Comparison of ENCODE assay signal across 1 cellular context in the genomic region with DNA sequence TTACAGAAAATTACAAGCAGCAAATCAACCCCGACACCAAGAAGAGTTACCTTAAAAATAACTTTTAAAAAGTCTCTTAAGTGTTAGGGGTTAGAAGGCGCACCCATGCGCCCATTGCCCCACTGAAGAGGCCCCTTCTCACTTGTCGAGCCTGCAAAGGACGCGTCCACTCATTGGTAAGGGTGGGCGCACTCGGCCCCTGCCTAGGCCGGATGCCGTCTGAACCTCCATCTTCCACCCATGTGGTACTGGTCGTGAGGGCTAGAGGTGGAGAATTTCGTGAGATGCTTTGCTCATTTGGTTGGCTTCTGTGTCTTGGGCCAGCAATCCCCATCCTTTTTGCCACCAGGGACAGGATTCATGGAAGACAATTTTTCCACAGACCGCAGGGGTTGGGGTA.
TF ChIP-seq lines count a peak whose summit lies in the region.

No MANE protein-coding gene starts in this region.

TF ChIP-seq in HepG2, 621 proteins besides CTCF, POLR2A, EP300 and RAD21:
- TF ChIP-seq ZNF160 (CRISPR knock-in tag; IDR thresholded peaks at IDR 0.05): no peak
- no peak for TF ChIP-seq ATAD3A (CRISPR knock-in tag; IDR thresholded peaks at IDR 0.05)
- TF ChIP-seq POLR2AphosphoS5 (IDR thresholded peaks at IDR 0.05; ENCODE audit: low read depth, low read length): no peak
- TF ChIP-seq, protein P1, sequence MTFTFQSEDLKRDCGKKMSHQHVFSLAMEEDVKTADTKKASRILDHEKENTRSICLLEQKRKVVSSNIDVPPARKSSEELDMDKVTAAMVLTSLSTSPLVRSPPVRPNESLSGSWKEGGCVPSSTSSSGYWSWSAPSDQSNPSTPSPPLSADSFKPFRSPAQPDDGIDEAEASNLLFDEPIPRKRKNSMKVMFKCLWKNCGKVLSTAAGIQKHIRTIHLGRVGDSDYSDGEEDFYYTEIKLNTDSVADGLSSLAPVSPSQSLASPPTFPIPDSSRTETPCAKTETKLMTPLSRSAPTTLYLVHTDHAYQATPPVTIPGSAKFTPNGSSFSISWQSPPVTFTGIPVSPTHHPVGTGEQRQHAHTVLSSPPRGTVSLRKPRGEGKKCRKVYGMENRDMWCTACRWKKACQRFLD (CRISPR knock-in tag; IDR thresholded peaks at IDR 0.05; ENCODE audit: borderline replicate concordance): no peak
- no peak for TF ChIP-seq ZNF674 (CRISPR knock-in tag; IDR thresholded peaks at IDR 0.05; ENCODE audit: low read depth)
- no peak for TF ChIP-seq KLF15 (CRISPR knock-in tag; IDR thresholded peaks at IDR 0.05; ENCODE audit: borderline replicate concordance)
- TF ChIP-seq ZNF431 (CRISPR knock-in tag; IDR thresholded peaks at IDR 0.05; ENCODE audit: borderline replicate concordance, low read depth): no peak
- TF ChIP-seq FOXP1 (IDR thresholded peaks at IDR 0.05): no peak
- no peak for TF ChIP-seq FOXP1 (CRISPR knock-in tag; IDR thresholded peaks at IDR 0.05)
- TF ChIP-seq ZNF101 (CRISPR knock-in tag; IDR thresholded peaks at IDR 0.05; ENCODE audit: borderline replicate concordance, low read depth): no peak
- no peak for TF ChIP-seq FOSL2 (CRISPR knock-in tag; IDR thresholded peaks at IDR 0.05)
- TF ChIP-seq SUZ12 (IDR thresholded peaks at IDR 0.05; ENCODE audit: low read depth, low read length): no peak
- no peak for TF ChIP-seq ZBTB42 (CRISPR knock-in tag; IDR thresholded peaks at IDR 0.05)
- no peak for TF ChIP-seq MIER3 (CRISPR knock-in tag; IDR thresholded peaks at IDR 0.05; ENCODE audit: borderline replicate concordance)
- no peak for TF ChIP-seq ZNF7 (CRISPR knock-in tag; IDR thresholded peaks at IDR 0.05)
- TF ChIP-seq ZNF746 (CRISPR knock-in tag; IDR thresholded peaks at IDR 0.05): no peak
- no peak for TF ChIP-seq POGZ (CRISPR knock-in tag; IDR thresholded peaks at IDR 0.05)
